1 cellular context compared by ENCODE assay signal in genomic region chr2:20674309-20674965, GRCh38.
TF ChIP-seq lines count a peak whose summit lies in the region.

No MANE protein-coding gene starts in this region.

TF ChIP-seq in liver, 16 proteins besides CTCF, POLR2A, EP300 and RAD21 (continued from another document):
- no peak for TF ChIP-seq REST (IDR thresholded peaks at IDR 0.05)
- no peak for TF ChIP-seq JUND (IDR thresholded peaks at IDR 0.05)
- TF ChIP-seq RXRA (IDR thresholded peaks at IDR 0.05): no peak
- TF ChIP-seq SP1 (IDR thresholded peaks at IDR 0.05): no peak
- TF ChIP-seq TAF1 (conservative IDR thresholded peaks at IDR 0.05): no peak
- no peak for TF ChIP-seq GABPA (IDR thresholded peaks at IDR 0.05 in 1 of 2, conservative IDR thresholded peaks at IDR 0.05 in 1 of 2)
- no peak for TF ChIP-seq ZBTB33 (IDR thresholded peaks at IDR 0.05)
- no peak for TF ChIP-seq NR2F2 (IDR thresholded peaks at IDR 0.05)
- TF ChIP-seq HNF4A (conservative IDR thresholded peaks at IDR 0.05): no peak
